8 cellular contexts compared by ENCODE assay signal in genomic region chr1:179953974-179954493, GRCh38. TPM values are rescaled to one million over a fixed set of nuclear protein-coding genes. Genes with fewer than 3 reads are reported as not detected.
DNase-seq lines count a peak whose midpoint lies in the region; ATAC-seq and TF ChIP-seq lines count a peak whose summit lies in the region.

No MANE protein-coding gene starts in this region.

- H3K9me3 ChIP-seq in SK-N-MC (ENCODE audit: low read depth, low read length) = no peaks in the 10 kb centered on the region
- no peaks in the 10 kb centered on the region for H3K9me3 ChIP-seq in ascending aorta

- H3K9me3 Mint-ChIP-seq in IgD-negative memory B cell = no peaks in the 10 kb centered on the region

- peaks cover 0 to 16% of the 10 kb centered on the region in 2 donors for H3K4me1 ChIP-seq in ascending aorta

- H3K36me3 Mint-ChIP-seq in IgD-negative memory B cell = no peaks in the 10 kb centered on the region

- peak overlapping the region; percentile 82 for H3K9ac ChIP-seq in SK-N-MC (ENCODE audit: insufficient read length)

- H3K4me3 Mint-ChIP-seq in IgD-negative memory B cell = peak overlapping the region; percentile 90 to 94 (median 92)

- no peaks in the 10 kb centered on the region for H3K27me3 ChIP-seq in ascending aorta

- DNase-seq in AG10803 (ENCODE audit: low read depth) (peak; percentile 63), SK-N-MC (ENCODE audit: low read depth, low spot score) (no peak), ascending aorta (ENCODE audit: low spot score in 2 of 2) (peak in 1 of 2 donors; percentile 77), iris pigment epithelial cell (ENCODE audit: low read depth) (peak; percentile 70)
- peak; percentile 33 for DNase-seq in stimulated activated CD4-positive, alpha-beta T cell treated with anti-CD3 and anti-CD28 coated beads, Interleukin-2, amount 100 ng/mL, for 4 hours (ENCODE audit: low read depth)

- intact Hi-C loops in ascending aorta (cut with DNase I) = loop anchor here (1.0 to 10.0 kb wide), 4 partner anchors 15 to 201 kb away; partner anchors contain the start of genes QSOX1 and TOR1AIP1

- peaks cover 32 to 52% (median 35%) of the 10 kb centered on the region in 3 donors for H3K4me1 Mint-ChIP-seq in IgD-negative memory B cell

- peak overlapping the region; percentile 73 to 98 (median 93) for H3K27ac Mint-ChIP-seq in IgD-negative memory B cell

- H3K27me3 Mint-ChIP-seq in IgD-negative memory B cell = no peaks in the 10 kb centered on the region

- ATAC-seq in GM19395 (IDR thresholded peaks at IDR 0.05; ENCODE audit: unreplicated experiment) (peak; percentile 35), HG03457 (IDR thresholded peaks at IDR 0.05; ENCODE audit: unreplicated experiment) (no peak)

- H3K27ac ChIP-seq in SK-N-MC (peak overlapping the region; percentile 81), ascending aorta (peak overlapping the region; percentile 92 to 98)

- TF ChIP-seq CTCF in AG10803 (conservative IDR thresholded peaks at IDR 0.05; ENCODE audit: low read length) = peak; percentile 39
- TF ChIP-seq CTCF in ascending aorta (IDR thresholded peaks at IDR 0.05) = no peak

- H3K36me3 ChIP-seq in SK-N-MC (ENCODE audit: insufficient read depth, low read length) (no peaks in the 10 kb centered on the region), ascending aorta (no peaks in the 10 kb centered on the region)

- H3K4me3 ChIP-seq in AG10803 (ENCODE audit: low read length) (peak overlapping the region; percentile 90), SK-N-MC (peak overlapping the region; percentile 91), ascending aorta (peak overlapping the region; percentile 81 to 94)

RNA-seq across cellular contexts. Expression of gene CEP350, which starts 0.6 kb away (rescaled TPM):
- polyA plus RNA-seq in IgD-negative memory B cell = 61.1 TPM
- total RNA-seq in ascending aorta = 37.8 TPM
